6 cellular contexts compared by ENCODE assay signal in the genomic region with DNA sequence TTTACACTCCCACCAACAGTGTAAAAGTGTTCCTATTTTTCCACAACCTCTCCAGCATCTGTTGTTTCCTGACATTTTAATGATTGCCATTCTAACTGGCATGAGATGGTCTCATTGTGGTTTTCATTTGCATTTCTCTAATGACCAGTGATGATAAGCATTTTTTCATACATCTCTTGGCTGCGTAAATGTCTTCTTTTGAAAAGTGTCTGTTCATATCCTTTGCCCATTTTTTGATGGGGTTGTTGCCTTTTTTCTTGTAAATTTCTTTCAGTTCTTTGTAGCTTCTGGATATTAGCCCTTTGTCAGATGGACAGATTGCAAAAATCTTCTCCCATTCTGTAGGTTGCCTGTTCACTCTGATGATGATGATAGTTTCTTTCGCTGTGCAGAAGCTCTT. TPM values are rescaled to one million over a fixed set of nuclear protein-coding genes. Genes with fewer than 3 reads are reported as not detected.
"Had no signal": no experiment of that assay in that cellular context is flagged by ENCODE, and none has a peak within 500 bp of the region (broad histone marks: within the 10 kb centered on the region; RNA-seq: fewer than 3 reads in every experiment).

No MANE protein-coding gene starts in this region.

RNA-seq across cellular contexts. Expression of a gene that starts 3.7 kb away (rescaled TPM):
- total RNA-seq: HT-29, LHCN-M2, MCF 10A, PC-3, SK-MEL-5 had no signal
- polyA plus RNA-seq: SK-N-SH had no signal

RNA-seq across cellular contexts. Expression of a gene that starts 59.9 kb away (rescaled TPM):
- total RNA-seq: HT-29, LHCN-M2, MCF 10A, PC-3, SK-MEL-5 had no signal
- polyA plus RNA-seq: SK-N-SH had no signal
